Comparison of ENCODE assay signal across 1 cellular context in the genomic region with DNA sequence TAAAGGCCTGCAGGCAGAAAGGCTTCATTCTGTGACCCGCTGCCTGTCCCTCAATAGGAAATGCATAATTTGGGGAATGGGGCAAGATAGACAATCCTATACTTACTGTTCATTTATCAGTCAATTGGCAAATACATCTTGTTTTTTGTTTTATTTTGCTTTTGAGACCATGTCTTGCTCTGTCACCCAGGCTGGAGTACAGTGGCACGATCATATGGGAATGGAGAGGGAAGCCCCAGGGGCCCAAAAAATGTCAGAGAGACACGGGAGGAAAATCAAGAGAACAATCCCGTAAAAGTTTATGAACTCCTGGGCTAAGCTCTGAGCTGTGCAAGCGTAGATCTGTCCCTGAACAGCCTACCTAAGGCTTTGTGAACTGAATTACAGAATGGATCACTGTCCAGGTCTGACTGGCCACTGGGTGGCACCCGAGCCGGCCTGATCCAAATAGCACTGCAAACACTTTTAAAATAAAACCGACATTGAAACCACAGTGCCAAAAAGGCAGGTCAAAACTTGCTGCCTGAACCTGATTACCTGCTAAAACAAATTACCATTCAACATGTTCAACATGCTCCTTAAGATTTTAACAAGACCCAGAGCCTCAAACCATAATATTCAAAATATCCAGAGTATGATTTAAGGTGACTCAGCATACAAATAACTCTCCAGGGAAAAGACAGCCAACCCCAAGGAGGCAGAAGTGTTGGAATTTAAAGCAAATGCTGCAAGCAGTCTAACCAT.
TF ChIP-seq lines count a peak whose summit lies in the region.

No MANE protein-coding gene starts in this region.

TF ChIP-seq in K562, 482 proteins besides CTCF, POLR2A, EP300 and RAD21 (continued from another document):
- TF ChIP-seq, protein P1, sequence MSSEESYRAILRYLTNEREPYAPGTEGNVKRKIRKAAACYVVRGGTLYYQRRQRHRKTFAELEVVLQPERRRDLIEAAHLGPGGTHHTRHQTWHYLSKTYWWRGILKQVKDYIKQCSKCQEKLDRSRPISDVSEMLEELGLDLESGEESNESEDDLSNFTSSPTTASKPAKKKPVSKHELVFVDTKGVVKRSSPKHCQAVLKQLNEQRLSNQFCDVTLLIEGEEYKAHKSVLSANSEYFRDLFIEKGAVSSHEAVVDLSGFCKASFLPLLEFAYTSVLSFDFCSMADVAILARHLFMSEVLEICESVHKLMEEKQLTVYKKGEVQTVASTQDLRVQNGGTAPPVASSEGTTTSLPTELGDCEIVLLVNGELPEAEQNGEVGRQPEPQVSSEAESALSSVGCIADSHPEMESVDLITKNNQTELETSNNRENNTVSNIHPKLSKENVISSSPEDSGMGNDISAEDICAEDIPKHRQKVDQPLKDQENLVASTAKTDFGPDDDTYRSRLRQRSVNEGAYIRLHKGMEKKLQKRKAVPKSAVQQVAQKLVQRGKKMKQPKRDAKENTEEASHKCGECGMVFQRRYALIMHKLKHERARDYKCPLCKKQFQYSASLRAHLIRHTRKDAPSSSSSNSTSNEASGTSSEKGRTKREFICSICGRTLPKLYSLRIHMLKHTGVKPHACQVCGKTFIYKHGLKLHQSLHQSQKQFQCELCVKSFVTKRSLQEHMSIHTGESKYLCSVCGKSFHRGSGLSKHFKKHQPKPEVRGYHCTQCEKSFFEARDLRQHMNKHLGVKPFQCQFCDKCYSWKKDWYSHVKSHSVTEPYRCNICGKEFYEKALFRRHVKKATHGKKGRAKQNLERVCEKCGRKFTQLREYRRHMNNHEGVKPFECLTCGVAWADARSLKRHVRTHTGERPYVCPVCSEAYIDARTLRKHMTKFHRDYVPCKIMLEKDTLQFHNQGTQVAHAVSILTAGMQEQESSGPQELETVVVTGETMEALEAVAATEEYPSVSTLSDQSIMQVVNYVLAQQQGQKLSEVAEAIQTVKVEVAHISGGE (CRISPR knock-in tag; IDR thresholded peaks at IDR 0.05): no peak
- 0 out of 2 replicates have a peak, but pooled peaks have one; percentile 35 for TF ChIP-seq DPF2 (IDR thresholded peaks at IDR 0.05)
